1 cellular context compared by ENCODE assay signal in the genomic region with DNA sequence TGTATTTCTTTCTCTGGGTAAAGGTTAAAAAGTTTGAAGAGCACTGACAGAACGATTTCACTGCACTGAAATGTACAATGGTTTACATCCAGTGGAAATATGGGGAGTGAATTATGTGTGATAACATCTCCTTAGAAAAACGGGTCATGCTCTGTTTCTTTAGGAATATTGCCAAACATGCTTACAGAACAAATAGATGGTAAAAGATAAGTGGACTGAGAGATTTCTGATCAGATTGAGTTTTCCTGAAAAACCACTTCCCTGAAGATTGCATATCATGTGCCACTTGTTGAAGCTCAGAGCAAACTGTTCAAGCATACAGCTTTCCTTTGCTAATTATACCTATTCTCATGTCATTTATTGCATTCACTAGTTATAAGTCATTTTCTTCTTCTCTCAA.
TF ChIP-seq lines count a peak whose summit lies in the region.

No MANE protein-coding gene starts in this region.

TF ChIP-seq in HEK293, 187 proteins besides CTCF, POLR2A, EP300 and RAD21 (continued from another document):
- no peak for TF ChIP-seq ZNF571 (tag by site-specific recombination; IDR thresholded peaks at IDR 0.05)
- TF ChIP-seq ZBTB20 (tag by site-specific recombination; IDR thresholded peaks at IDR 0.05) = peak; percentile 62; the same call in 1 of the 2 replicates
- TF ChIP-seq ZNF514 (tag by site-specific recombination; IDR thresholded peaks at IDR 0.05) = no peak
- TF ChIP-seq GFI1B (tag by site-specific recombination; IDR thresholded peaks at IDR 0.05) = peak; percentile 82
- TF ChIP-seq ZNF670 (tag by site-specific recombination; IDR thresholded peaks at IDR 0.05; ENCODE audit: low read depth) = no peak
- TF ChIP-seq SCRT2 (tag by site-specific recombination; IDR thresholded peaks at IDR 0.05) = peak; percentile 93
- TF ChIP-seq, protein P1, sequence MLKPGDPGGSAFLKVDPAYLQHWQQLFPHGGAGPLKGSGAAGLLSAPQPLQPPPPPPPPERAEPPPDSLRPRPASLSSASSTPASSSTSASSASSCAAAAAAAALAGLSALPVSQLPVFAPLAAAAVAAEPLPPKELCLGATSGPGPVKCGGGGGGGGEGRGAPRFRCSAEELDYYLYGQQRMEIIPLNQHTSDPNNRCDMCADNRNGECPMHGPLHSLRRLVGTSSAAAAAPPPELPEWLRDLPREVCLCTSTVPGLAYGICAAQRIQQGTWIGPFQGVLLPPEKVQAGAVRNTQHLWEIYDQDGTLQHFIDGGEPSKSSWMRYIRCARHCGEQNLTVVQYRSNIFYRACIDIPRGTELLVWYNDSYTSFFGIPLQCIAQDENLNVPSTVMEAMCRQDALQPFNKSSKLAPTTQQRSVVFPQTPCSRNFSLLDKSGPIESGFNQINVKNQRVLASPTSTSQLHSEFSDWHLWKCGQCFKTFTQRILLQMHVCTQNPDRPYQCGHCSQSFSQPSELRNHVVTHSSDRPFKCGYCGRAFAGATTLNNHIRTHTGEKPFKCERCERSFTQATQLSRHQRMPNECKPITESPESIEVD (tag by site-specific recombination; IDR thresholded peaks at IDR 0.05) = peak; percentile 90
- TF ChIP-seq, protein P2, sequence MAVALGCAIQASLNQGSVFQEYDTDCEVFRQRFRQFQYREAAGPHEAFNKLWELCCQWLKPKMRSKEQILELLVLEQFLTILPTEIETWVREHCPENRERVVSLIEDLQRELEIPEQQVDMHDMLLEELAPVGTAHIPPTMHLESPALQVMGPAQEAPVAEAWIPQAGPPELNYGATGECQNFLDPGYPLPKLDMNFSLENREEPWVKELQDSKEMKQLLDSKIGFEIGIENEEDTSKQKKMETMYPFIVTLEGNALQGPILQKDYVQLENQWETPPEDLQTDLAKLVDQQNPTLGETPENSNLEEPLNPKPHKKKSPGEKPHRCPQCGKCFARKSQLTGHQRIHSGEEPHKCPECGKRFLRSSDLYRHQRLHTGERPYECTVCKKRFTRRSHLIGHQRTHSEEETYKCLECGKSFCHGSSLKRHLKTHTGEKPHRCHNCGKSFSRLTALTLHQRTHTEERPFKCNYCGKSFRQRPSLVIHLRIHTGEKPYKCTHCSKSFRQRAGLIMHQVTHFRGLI (tag by site-specific recombination; IDR thresholded peaks at IDR 0.05) = no peak
- no peak for TF ChIP-seq YY2 (tag by site-specific recombination; IDR thresholded peaks at IDR 0.05)
- TF ChIP-seq, protein P3, sequence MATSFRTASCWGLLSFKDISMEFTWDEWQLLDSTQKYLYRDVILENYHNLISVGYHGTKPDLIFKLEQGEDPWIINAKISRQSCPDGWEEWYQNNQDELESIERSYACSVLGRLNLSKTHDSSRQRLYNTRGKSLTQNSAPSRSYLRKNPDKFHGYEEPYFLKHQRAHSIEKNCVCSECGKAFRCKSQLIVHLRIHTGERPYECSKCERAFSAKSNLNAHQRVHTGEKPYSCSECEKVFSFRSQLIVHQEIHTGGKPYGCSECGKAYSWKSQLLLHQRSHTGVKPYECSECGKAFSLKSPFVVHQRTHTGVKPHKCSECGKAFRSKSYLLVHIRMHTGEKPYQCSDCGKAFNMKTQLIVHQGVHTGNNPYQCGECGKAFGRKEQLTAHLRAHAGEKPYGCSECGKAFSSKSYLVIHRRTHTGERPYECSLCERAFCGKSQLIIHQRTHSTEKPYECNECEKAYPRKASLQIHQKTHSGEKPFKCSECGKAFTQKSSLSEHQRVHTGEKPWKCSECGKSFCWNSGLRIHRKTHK (tag by site-specific recombination; IDR thresholded peaks at IDR 0.05) = no peak
- TF ChIP-seq ZNF138 (tag by site-specific recombination; IDR thresholded peaks at IDR 0.05; ENCODE audit: borderline replicate concordance) = no peak
- TF ChIP-seq, protein P4, sequence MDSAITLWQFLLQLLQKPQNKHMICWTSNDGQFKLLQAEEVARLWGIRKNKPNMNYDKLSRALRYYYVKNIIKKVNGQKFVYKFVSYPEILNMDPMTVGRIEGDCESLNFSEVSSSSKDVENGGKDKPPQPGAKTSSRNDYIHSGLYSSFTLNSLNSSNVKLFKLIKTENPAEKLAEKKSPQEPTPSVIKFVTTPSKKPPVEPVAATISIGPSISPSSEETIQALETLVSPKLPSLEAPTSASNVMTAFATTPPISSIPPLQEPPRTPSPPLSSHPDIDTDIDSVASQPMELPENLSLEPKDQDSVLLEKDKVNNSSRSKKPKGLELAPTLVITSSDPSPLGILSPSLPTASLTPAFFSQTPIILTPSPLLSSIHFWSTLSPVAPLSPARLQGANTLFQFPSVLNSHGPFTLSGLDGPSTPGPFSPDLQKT (IDR thresholded peaks at IDR 0.05; ENCODE audit: borderline replicate concordance, low read depth, low read length) = no peak
- TF ChIP-seq ZNF19 (tag by site-specific recombination; IDR thresholded peaks at IDR 0.05; ENCODE audit: low read depth) = no peak
- TF ChIP-seq KLF10 (tag by site-specific recombination; IDR thresholded peaks at IDR 0.05) = no peak
- no peak for TF ChIP-seq ZNF112 (tag by site-specific recombination; IDR thresholded peaks at IDR 0.05)
- TF ChIP-seq ZNF157 (tag by site-specific recombination; IDR thresholded peaks at IDR 0.05) = no peak
- TF ChIP-seq PRDM1 (tag by site-specific recombination; IDR thresholded peaks at IDR 0.05) = no peak
- no peak for TF ChIP-seq ZNF777 (tag by site-specific recombination; IDR thresholded peaks at IDR 0.05; ENCODE audit: borderline replicate concordance)
- no peak for TF ChIP-seq ZNF335 (tag by site-specific recombination; conservative IDR thresholded peaks at IDR 0.05)
- no peak for TF ChIP-seq ZNF37A (tag by site-specific recombination; IDR thresholded peaks at IDR 0.05)
- TF ChIP-seq MZF1 (tag by site-specific recombination; IDR thresholded peaks at IDR 0.05; ENCODE audit: borderline replicate concordance) = peak; percentile 40; the same call in 1 of the 2 replicates
- TF ChIP-seq ZNF664 (tag by site-specific recombination; IDR thresholded peaks at IDR 0.05) = no peak
- no peak for TF ChIP-seq KLF9 (tag by site-specific recombination; IDR thresholded peaks at IDR 0.05; ENCODE audit: low read depth)
- TF ChIP-seq ZSCAN30 (tag by site-specific recombination; IDR thresholded peaks at IDR 0.05) = no peak
- no peak for TF ChIP-seq ZNF354C (tag by site-specific recombination; IDR thresholded peaks at IDR 0.05; ENCODE audit: borderline replicate concordance, low read depth)
- peak; percentile 57; the same call in 1 of the 2 replicates for TF ChIP-seq ZBTB17 (tag by site-specific recombination; IDR thresholded peaks at IDR 0.05)
- TF ChIP-seq ZNF132 (tag by site-specific recombination; IDR thresholded peaks at IDR 0.05; ENCODE audit: borderline replicate concordance) = no peak
- peak; percentile 84 for TF ChIP-seq WT1 (tag by site-specific recombination; IDR thresholded peaks at IDR 0.05)
- no peak for TF ChIP-seq ZNF324 (tag by site-specific recombination; IDR thresholded peaks at IDR 0.05)
- TF ChIP-seq, protein P5, sequence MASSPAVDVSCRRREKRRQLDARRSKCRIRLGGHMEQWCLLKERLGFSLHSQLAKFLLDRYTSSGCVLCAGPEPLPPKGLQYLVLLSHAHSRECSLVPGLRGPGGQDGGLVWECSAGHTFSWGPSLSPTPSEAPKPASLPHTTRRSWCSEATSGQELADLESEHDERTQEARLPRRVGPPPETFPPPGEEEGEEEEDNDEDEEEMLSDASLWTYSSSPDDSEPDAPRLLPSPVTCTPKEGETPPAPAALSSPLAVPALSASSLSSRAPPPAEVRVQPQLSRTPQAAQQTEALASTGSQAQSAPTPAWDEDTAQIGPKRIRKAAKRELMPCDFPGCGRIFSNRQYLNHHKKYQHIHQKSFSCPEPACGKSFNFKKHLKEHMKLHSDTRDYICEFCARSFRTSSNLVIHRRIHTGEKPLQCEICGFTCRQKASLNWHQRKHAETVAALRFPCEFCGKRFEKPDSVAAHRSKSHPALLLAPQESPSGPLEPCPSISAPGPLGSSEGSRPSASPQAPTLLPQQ (tag by site-specific recombination; IDR thresholded peaks at IDR 0.05) = peak; percentile 62
- TF ChIP-seq ZNF843 (tag by site-specific recombination; IDR thresholded peaks at IDR 0.05) = 0 out of 2 replicates have a peak, but pooled peaks have one; percentile 29
- TF ChIP-seq, protein P6, sequence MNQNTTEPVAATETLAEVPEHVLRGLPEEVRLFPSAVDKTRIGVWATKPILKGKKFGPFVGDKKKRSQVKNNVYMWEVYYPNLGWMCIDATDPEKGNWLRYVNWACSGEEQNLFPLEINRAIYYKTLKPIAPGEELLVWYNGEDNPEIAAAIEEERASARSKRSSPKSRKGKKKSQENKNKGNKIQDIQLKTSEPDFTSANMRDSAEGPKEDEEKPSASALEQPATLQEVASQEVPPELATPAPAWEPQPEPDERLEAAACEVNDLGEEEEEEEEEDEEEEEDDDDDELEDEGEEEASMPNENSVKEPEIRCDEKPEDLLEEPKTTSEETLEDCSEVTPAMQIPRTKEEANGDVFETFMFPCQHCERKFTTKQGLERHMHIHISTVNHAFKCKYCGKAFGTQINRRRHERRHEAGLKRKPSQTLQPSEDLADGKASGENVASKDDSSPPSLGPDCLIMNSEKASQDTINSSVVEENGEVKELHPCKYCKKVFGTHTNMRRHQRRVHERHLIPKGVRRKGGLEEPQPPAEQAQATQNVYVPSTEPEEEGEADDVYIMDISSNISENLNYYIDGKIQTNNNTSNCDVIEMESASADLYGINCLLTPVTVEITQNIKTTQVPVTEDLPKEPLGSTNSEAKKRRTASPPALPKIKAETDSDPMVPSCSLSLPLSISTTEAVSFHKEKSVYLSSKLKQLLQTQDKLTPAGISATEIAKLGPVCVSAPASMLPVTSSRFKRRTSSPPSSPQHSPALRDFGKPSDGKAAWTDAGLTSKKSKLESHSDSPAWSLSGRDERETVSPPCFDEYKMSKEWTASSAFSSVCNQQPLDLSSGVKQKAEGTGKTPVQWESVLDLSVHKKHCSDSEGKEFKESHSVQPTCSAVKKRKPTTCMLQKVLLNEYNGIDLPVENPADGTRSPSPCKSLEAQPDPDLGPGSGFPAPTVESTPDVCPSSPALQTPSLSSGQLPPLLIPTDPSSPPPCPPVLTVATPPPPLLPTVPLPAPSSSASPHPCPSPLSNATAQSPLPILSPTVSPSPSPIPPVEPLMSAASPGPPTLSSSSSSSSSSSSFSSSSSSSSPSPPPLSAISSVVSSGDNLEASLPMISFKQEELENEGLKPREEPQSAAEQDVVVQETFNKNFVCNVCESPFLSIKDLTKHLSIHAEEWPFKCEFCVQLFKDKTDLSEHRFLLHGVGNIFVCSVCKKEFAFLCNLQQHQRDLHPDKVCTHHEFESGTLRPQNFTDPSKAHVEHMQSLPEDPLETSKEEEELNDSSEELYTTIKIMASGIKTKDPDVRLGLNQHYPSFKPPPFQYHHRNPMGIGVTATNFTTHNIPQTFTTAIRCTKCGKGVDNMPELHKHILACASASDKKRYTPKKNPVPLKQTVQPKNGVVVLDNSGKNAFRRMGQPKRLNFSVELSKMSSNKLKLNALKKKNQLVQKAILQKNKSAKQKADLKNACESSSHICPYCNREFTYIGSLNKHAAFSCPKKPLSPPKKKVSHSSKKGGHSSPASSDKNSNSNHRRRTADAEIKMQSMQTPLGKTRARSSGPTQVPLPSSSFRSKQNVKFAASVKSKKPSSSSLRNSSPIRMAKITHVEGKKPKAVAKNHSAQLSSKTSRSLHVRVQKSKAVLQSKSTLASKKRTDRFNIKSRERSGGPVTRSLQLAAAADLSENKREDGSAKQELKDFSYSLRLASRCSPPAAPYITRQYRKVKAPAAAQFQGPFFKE (tag by site-specific recombination; IDR thresholded peaks at IDR 0.05; ENCODE audit: borderline replicate concordance) = no peak
- no peak for TF ChIP-seq ZNF175 (tag by site-specific recombination; IDR thresholded peaks at IDR 0.05)
- TF ChIP-seq IKZF3 (tag by site-specific recombination; IDR thresholded peaks at IDR 0.05) = peak; percentile 12; the same call in 1 of the 2 replicates
- peak; percentile 83 for TF ChIP-seq FEZF1 (tag by site-specific recombination; IDR thresholded peaks at IDR 0.05)
- TF ChIP-seq ZNF311 (tag by site-specific recombination; IDR thresholded peaks at IDR 0.05; ENCODE audit: borderline replicate concordance) = no peak
- TF ChIP-seq ZFP41 (tag by site-specific recombination; IDR thresholded peaks at IDR 0.05; ENCODE audit: borderline replicate concordance) = no peak
- TF ChIP-seq ZNF10 (tag by site-specific recombination; IDR thresholded peaks at IDR 0.05) = no peak
- TF ChIP-seq, protein P7, sequence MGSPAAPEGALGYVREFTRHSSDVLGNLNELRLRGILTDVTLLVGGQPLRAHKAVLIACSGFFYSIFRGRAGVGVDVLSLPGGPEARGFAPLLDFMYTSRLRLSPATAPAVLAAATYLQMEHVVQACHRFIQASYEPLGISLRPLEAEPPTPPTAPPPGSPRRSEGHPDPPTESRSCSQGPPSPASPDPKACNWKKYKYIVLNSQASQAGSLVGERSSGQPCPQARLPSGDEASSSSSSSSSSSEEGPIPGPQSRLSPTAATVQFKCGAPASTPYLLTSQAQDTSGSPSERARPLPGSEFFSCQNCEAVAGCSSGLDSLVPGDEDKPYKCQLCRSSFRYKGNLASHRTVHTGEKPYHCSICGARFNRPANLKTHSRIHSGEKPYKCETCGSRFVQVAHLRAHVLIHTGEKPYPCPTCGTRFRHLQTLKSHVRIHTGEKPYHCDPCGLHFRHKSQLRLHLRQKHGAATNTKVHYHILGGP (tag by site-specific recombination; IDR thresholded peaks at IDR 0.05) = peak; percentile 77
